In the genomic region with DNA sequence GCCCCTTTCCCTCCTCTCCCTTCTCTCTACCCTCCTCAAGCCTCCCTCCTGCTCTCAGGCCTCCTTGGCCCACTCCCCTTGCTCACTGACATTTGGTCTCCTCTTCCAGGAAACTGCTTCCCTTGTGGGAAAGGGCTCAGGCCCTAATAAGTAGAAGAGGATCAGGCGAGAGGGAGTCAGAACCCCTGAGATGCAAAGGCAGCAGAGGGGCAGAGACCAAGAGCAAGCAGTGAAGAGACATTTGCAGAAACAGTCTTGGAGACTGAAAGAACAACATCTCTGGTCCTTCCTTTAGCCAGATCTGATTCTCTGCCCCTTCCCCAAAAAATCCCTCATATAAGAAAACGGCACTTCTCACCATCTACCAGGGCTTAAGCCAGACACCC, we compare ENCODE assay signal across 8 cellular contexts. TPM values are rescaled to one million over a fixed set of nuclear protein-coding genes. Genes with fewer than 3 reads are reported as not detected.
DNase-seq lines count a peak whose midpoint lies in the region; ATAC-seq and TF ChIP-seq lines count a peak whose summit lies in the region.

No MANE protein-coding gene starts in this region.

- peak overlapping the region; percentile 95 to 100 (median 98) for H3K9ac ChIP-seq in BLaER1 treated with 17β-estradiol and CSF1 and Interleukin-3, amounts not matched to agents 10 nM and 100 nM
- H3K9ac ChIP-seq in duodenal mucosa (ENCODE audit: low read depth in 1 of 2, low read length in 2 of 2) = peak overlapping the region; percentile 34 to 100

- no peaks in the 10 kb centered on the region for H3K9me3 Mint-ChIP-seq in natural killer cell treated with Interleukin-12 subunit alpha and Interleukin-12 subunit beta and Interleukin-15 and Interleukin-18, amount 100 ng/mL, for 72 hours

- no peak for ATAC-seq in natural killer cell treated with Interleukin-12 subunit alpha and Interleukin-12 subunit beta and Interleukin-15 and Interleukin-18, amount 100 ng/mL, for 72 hours
- no peak for ATAC-seq in GM21528 (IDR thresholded peaks at IDR 0.05; ENCODE audit: low FRiP score, unreplicated experiment)

- H3K27ac ChIP-seq in BLaER1 treated with 17β-estradiol and CSF1 and Interleukin-3, amounts not matched to agents 10 nM and 100 nM = peak overlapping the region; percentile 93 to 100 (median 99)
- peak overlapping the region; percentile 99 for H3K27ac ChIP-seq in duodenal mucosa (ENCODE audit: low read depth, low read length)

- TF ChIP-seq POLR2A in NB4 (IDR thresholded peaks at IDR 0.05; ENCODE audit: extremely low read depth, insufficient read length) (no peak), erythroblast (IDR thresholded peaks at IDR 0.05; ENCODE audit: low read length) (no peak)

- peak overlapping the region; percentile 84 to 100 (median 97) for H3K4me2 ChIP-seq in BLaER1 treated with 17β-estradiol and CSF1 and Interleukin-3, amounts not matched to agents 10 nM and 100 nM

- H3K4me1 Mint-ChIP-seq in natural killer cell treated with Interleukin-12 subunit alpha and Interleukin-12 subunit beta and Interleukin-15 and Interleukin-18, amount 100 ng/mL, for 72 hours (ENCODE audit: low read depth in 2 of 2) = peaks cover 59 to 62% of the 10 kb centered on the region in 2 donors

- TF ChIP-seq CTCF in NB4 (IDR thresholded peaks at IDR 0.05; ENCODE audit: low read depth, low read length) = no peak

- peaks cover 17 to 38% (median 29%) of the 10 kb centered on the region in 11 experiments for H3K36me3 ChIP-seq in BLaER1 treated with 17β-estradiol and CSF1 and Interleukin-3, amounts not matched to agents 10 nM and 100 nM
- peaks cover 14 to 20% of the 10 kb centered on the region in 2 donors for H3K36me3 ChIP-seq in duodenal mucosa (ENCODE audit: control insufficient read depth in 1 of 2, insufficient read depth in 2 of 2, low read length in 2 of 2)

- H3K4me3 ChIP-seq in BLaER1 treated with 17β-estradiol and CSF1 and Interleukin-3, amounts not matched to agents 10 nM and 100 nM = peak overlapping the region; percentile 81 to 100 (median 98)
- peak overlapping the region; percentile 11 for H3K4me3 ChIP-seq in NB4 (ENCODE audit: low read depth, low read length)
- peak overlapping the region; percentile 60 to 72 for H3K4me3 ChIP-seq in duodenal mucosa (ENCODE audit: low read depth in 1 of 2, low read length in 2 of 2)

- H4K20me1 ChIP-seq in BLaER1 treated with 17β-estradiol and CSF1 and Interleukin-3, amounts not matched to agents 10 nM and 100 nM = peaks cover 27 to 49% (median 43%) of the 10 kb centered on the region in 11 experiments

- peak overlapping the region; percentile 78 to 98 for H3K27ac Mint-ChIP-seq in natural killer cell treated with Interleukin-12 subunit alpha and Interleukin-12 subunit beta and Interleukin-15 and Interleukin-18, amount 100 ng/mL, for 72 hours

- peak; percentile 14 for DNase-seq in NB4 (ENCODE audit: low read depth)
- DNase-seq in natural killer cell treated with Interleukin-12 subunit alpha and Interleukin-12 subunit beta and Interleukin-15 and Interleukin-18, amount 100 ng/mL, for 72 hours (ENCODE audit: low spot score) = no peak
- no peak for DNase-seq in erythroblast (lab: John Stamatoyannopoulos, UW)
- DNase-seq in pons (ENCODE audit: low spot score) = no peak
- DNase-seq in NCI-H1417 treated with DMSO at 0.1 percent for 48 hours (lab: John Stamatoyannopoulos, UW) = no peak

- H3K4me1 ChIP-seq in BLaER1 treated with 17β-estradiol and CSF1 and Interleukin-3, amounts not matched to agents 10 nM and 100 nM = peaks cover 31 to 64% (median 38%) of the 10 kb centered on the region in 10 experiments
- peaks cover 22 to 26% of the 10 kb centered on the region in 2 donors for H3K4me1 ChIP-seq in duodenal mucosa (ENCODE audit: control insufficient read depth in 1 of 2, insufficient read depth in 2 of 2, low read length in 2 of 2)

- H3K4me3 Mint-ChIP-seq in natural killer cell treated with Interleukin-12 subunit alpha and Interleukin-12 subunit beta and Interleukin-15 and Interleukin-18, amount 100 ng/mL, for 72 hours = peak overlapping the region; percentile 81

- no peaks in the 10 kb centered on the region for H3K27me3 Mint-ChIP-seq in natural killer cell treated with Interleukin-12 subunit alpha and Interleukin-12 subunit beta and Interleukin-15 and Interleukin-18, amount 100 ng/mL, for 72 hours

- H3K27me3 ChIP-seq in BLaER1 treated with 17β-estradiol and CSF1 and Interleukin-3, amounts not matched to agents 10 nM and 100 nM = no peaks in the 10 kb centered on the region
- peaks cover 0 to 4% of the 10 kb centered on the region in 2 donors for H3K27me3 ChIP-seq in duodenal mucosa (ENCODE audit: control insufficient read depth in 1 of 2, insufficient read depth in 2 of 2, low read length in 2 of 2)

- peaks cover 6% of the 10 kb centered on the region for H3K36me3 Mint-ChIP-seq in natural killer cell treated with Interleukin-12 subunit alpha and Interleukin-12 subunit beta and Interleukin-15 and Interleukin-18, amount 100 ng/mL, for 72 hours

- peaks cover 0 to 18% (median 0%) of the 10 kb centered on the region in 11 experiments; a peak in 7 of 22 replicates for H3K9me3 ChIP-seq in BLaER1 treated with 17β-estradiol and CSF1 and Interleukin-3, amounts not matched to agents 10 nM and 100 nM (replicated peaks in 1 of 11)
- H3K9me3 ChIP-seq in duodenal mucosa (ENCODE audit: control insufficient read depth in 1 of 2, low read length in 2 of 2) = no peaks in the 10 kb centered on the region

RNA-seq across cellular contexts. Expression of a gene that starts 1.9 kb away (rescaled TPM):
- 10 to 100 TPM; 30.8 to 68.1 TPM for total RNA-seq in natural killer cell treated with Interleukin-12 subunit alpha and Interleukin-12 subunit beta and Interleukin-15 and Interleukin-18, amount 100 ng/mL, for 72 hours

RNA-seq across cellular contexts. Expression of a gene that starts 4.0 kb away (rescaled TPM):
- total RNA-seq in natural killer cell treated with Interleukin-12 subunit alpha and Interleukin-12 subunit beta and Interleukin-15 and Interleukin-18, amount 100 ng/mL, for 72 hours = 10 to 100 TPM; 11.2 to 27.8 TPM

RNA-seq across cellular contexts. Expression of a gene that starts 19.4 kb away (rescaled TPM):
- 10 to 100 TPM; 22.2 to 35.2 TPM for total RNA-seq in natural killer cell treated with Interleukin-12 subunit alpha and Interleukin-12 subunit beta and Interleukin-15 and Interleukin-18, amount 100 ng/mL, for 72 hours

RNA-seq across cellular contexts. Expression of a gene that starts 19.7 kb away (rescaled TPM):
- 10 to 100 TPM; 38.1 to 39.2 TPM for total RNA-seq in natural killer cell treated with Interleukin-12 subunit alpha and Interleukin-12 subunit beta and Interleukin-15 and Interleukin-18, amount 100 ng/mL, for 72 hours

RNA-seq across cellular contexts. Expression of a gene that starts 25.1 kb away (rescaled TPM):
- total RNA-seq in natural killer cell treated with Interleukin-12 subunit alpha and Interleukin-12 subunit beta and Interleukin-15 and Interleukin-18, amount 100 ng/mL, for 72 hours = 1,000 to 10,000 TPM; 1,544 to 1,854 TPM

Comparison
In these comparisons a context has a peak if more than half of its experiments do, and no peak if none do; other contexts are left out.
1. H3K4me3 ChIP-seq: peak in every context shown above with its lines; median percentile 98 in BLaER1 treated with 17β-estradiol and CSF1 and Interleukin-3, amounts not matched to agents 10 nM and 100 nM; 66 in duodenal mucosa; 11 in NB4.